13 cellular contexts compared by ENCODE assay signal in genomic region chr13:33283195-33283910, GRCh38. TPM values are rescaled to one million over a fixed set of nuclear protein-coding genes. Genes with fewer than 3 reads are reported as not detected.
A peak's percentile ranks its signal among the peaks of the same experiment; 100 is the strongest.
DNase-seq lines count a peak whose midpoint lies in the region; ATAC-seq, FAIRE-seq and TF ChIP-seq lines count a peak whose summit lies in the region.
"Had no signal": no experiment of that assay in that cellular context is flagged by ENCODE, and none has a peak within 500 bp of the region (broad histone marks: within the 10 kb centered on the region; RNA-seq: fewer than 3 reads in every experiment).

No MANE protein-coding gene starts in this region.

- WGBS in right cardiac atrium: 15% methylated on average over 1 of the region's 1 CpG

- H3K9me3 ChIP-seq in right cardiac atrium (ENCODE audit: control insufficient read depth, low read length): no peaks in the 10 kb centered on the region

- TF ChIP-seq CTCF in astrocyte of the cerebellum (IDR thresholded peaks at IDR 0.05; ENCODE audit: low read depth, low read length, missing control alignments): no peak

- H3K27ac ChIP-seq in right cardiac atrium (ENCODE audit: low read length): no peak overlapping the region
- H3K27ac ChIP-seq: HL-60 had no signal

- H3K27me3 ChIP-seq in right cardiac atrium (ENCODE audit: control insufficient read depth, insufficient read depth): no peaks in the 10 kb centered on the region

- FAIRE-seq in GM12891 (lab: Jason Lieb, UNC) (peak; percentile 69), HTR-8/SVneo (lab: Jason Lieb, UNC) (no peak)

- TF ChIP-seq POLR2A in GM12891 (IDR thresholded peaks at IDR 0.05; ENCODE audit: low read depth, low read length): no peak

- H3K4me3 ChIP-seq in astrocyte of the cerebellum (ENCODE audit: low read depth, low read length): peak overlapping the region; percentile 65
- peak overlapping the region; percentile 85 for H3K4me3 ChIP-seq in right cardiac atrium (ENCODE audit: low read length)
- peak overlapping the region; percentile 66 for H3K4me3 ChIP-seq in skeletal muscle cell (ENCODE audit: low read depth, low read length)

- intact Hi-C loops in right cardiac atrium (cut with DNase I): loop anchor here in 3 of 4 donors (10.0 kb wide), 1 partner anchor 49 kb away; no protein-coding TSS in a partner anchor

- H3K4me1 ChIP-seq in right cardiac atrium (ENCODE audit: control insufficient read depth, insufficient read depth, low read length): peaks cover 7% of the 10 kb centered on the region

- in situ Hi-C loops in astrocyte of the cerebellum (cut with HindIII; ENCODE audit: low sequenced_read_pairs): no loop called here

- no peak for ATAC-seq in right cardiac atrium

- DNase-seq in GM12891 (ENCODE audit: insufficient read length, low spot score) (no peak), astrocyte of the cerebellum (ENCODE audit: low read depth) (no peak), right cardiac atrium (no peak), skeletal muscle cell (ENCODE audit: low read depth) (no peak), HTR-8/SVneo (ENCODE audit: insufficient read length, low spot score) (no peak), NCI-H510A treated with DMSO at 0.1 percent for 48 hours (lab: John Stamatoyannopoulos, UW) (no peak), hepatic stellate cell (ENCODE audit: low spot score) (no peak), NCI-H748 (lab: John Stamatoyannopoulos, UW; ENCODE audit: unreplicated experiment) (no peak)
- DNase-seq: activated CD4-positive, alpha-beta T cell treated with anti-CD3 and anti-CD28 coated beads, Interleukin-2, amount 10 ng/mL, durations not matched to agents 24 days and 14 days; activated naive CD4-positive, alpha-beta T cell treated with anti-CD3 and anti-CD28 coated beads for 36 hours; CD8-positive, alpha-beta memory T cell; MV-4-11 had no signal

TF ChIP-seq in GM12891, 5 proteins besides CTCF, POLR2A, EP300 and RAD21:
- TF ChIP-seq PAX5 (IDR thresholded peaks at IDR 0.05; ENCODE audit: insufficient read depth, low read length, severe bottlenecking) (no peak), POU2F2 (IDR thresholded peaks at IDR 0.05; ENCODE audit: low read depth, low read length) (no peak), TAF1 (IDR thresholded peaks at IDR 0.05; ENCODE audit: low read depth, low read length) (no peak), POLR2AphosphoS5 (IDR thresholded peaks at IDR 0.05; ENCODE audit: low read depth, low read length) (no peak), SPI1 (IDR thresholded peaks at IDR 0.05; ENCODE audit: low read depth, low read length) (no peak)

RNA-seq across cellular contexts. Expression of gene STARD13, which starts 2.2 kb away (rescaled TPM):
- polyA plus RNA-seq in GM12891 (2012; ENCODE audit: low read depth, missing spikeins): 2.6 TPM
- total RNA-seq in right cardiac atrium: 10 to 100 TPM; 26.1 to 35.7 (median 30.7) TPM
- 9.6 TPM for polyA plus RNA-seq in right cardiac atrium
- polyA plus RNA-seq: CD8-positive, alpha-beta memory T cell had no signal
